ENCODE assay signal across 20 cellular contexts in the genomic region with DNA sequence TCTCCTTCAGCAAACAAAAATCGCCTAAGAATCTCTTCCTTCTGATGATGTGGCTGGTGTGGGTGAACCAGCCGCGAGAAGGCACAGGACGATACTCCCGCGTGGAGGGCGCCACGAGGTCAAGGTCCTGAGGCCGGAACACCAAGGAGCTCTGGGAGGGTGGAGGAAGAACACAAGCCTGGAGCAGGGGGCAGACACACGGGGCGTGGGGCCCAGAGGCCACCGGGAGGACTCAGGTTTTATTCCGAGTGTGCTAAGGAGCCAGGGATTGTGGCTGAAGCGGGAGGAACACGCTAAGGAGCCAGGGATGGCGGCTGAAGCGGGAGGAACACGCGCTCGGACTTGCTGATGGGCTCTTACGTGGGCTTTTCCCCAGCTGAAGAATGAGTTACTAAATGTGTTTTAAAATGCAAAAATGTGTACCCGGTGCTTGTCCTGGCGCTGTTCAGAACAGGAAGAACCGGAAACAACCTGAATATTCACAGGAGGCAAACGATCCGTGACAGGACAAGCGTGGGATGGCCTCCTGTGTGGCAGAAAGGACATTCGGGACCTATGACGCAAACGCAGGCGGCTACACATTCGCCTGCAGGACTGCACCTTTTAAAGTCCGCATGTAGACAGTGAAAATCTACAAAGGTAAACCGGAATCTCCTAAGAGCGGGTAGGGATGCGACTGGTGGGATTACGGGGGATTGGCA.
DNase-seq lines count a peak whose midpoint lies in the region; ATAC-seq and TF ChIP-seq lines count a peak whose summit lies in the region.
"Had no signal": no experiment of that assay in that cellular context is flagged by ENCODE, and none has a peak within 500 bp of the region (broad histone marks: within the 10 kb centered on the region; RNA-seq: fewer than 3 reads in every experiment).

No MANE protein-coding gene starts in this region.

- 0 out of 22 replicates have a peak, but pooled peaks cover 0 to under 1% (median 0%) of the 10 kb centered on the region in 11 experiments for H3K9me3 ChIP-seq in BLaER1 treated with 17β-estradiol and CSF1 and Interleukin-3, amounts not matched to agents 10 nM and 100 nM (replicated peaks in 1 of 11)
- H3K9me3 ChIP-seq in neural progenitor cell (ENCODE audit: low read depth) = no peaks in the 10 kb centered on the region

- H3K36me3 Mint-ChIP-seq in neural progenitor cell = peaks cover 16% of the 10 kb centered on the region
- H3K36me3 Mint-ChIP-seq: natural killer cell treated with Interleukin-12 subunit alpha and Interleukin-12 subunit beta and Interleukin-15 and Interleukin-18, amount 100 ng/mL, for 72 hours had no signal

- no peak overlapping the region for H3K4me3 ChIP-seq in BLaER1 treated with 17β-estradiol and CSF1 and Interleukin-3, amounts not matched to agents 10 nM and 100 nM
- H3K4me3 ChIP-seq in H7 (ENCODE audit: insufficient read depth, low read depth, low read length) (no peak overlapping the region), epithelial cell of proximal tubule (ENCODE audit: low read depth, low read length) (peak overlapping the region; percentile 38), neural progenitor cell (no peak overlapping the region)
- H3K4me3 ChIP-seq: smooth muscle cell had no signal

- no peak overlapping the region for H2AFZ ChIP-seq in neural progenitor cell (replicated peaks)

- H3K4me2 ChIP-seq in BLaER1 treated with 17β-estradiol and CSF1 and Interleukin-3, amounts not matched to agents 10 nM and 100 nM = peak overlapping the region in 9 of 11 experiments; percentile 27 to 87 (median 83); a peak in 17 of 22 replicates
- no peak overlapping the region for H3K4me2 ChIP-seq in neural progenitor cell
- H3K4me2 ChIP-seq: smooth muscle cell had no signal

- DNase-seq in H7 (peak; percentile 47), epithelial cell of proximal tubule (ENCODE audit: low read depth) (peak; percentile 70), neural progenitor cell (ENCODE audit: low spot score) (no peak), DMS153 treated with DMSO at 0.1 percent for 48 hours (lab: John Stamatoyannopoulos, UW; ENCODE audit: unreplicated experiment) (no peak), SHP77 treated with DMSO at 0.1 percent for 48 hours (lab: John Stamatoyannopoulos, UW) (no peak)
- DNase-seq: activated CD4-positive, alpha-beta T cell treated with anti-CD3 and anti-CD28 coated beads, Interleukin-2, amount 50 U/mL, for 48 hours; activated naive CD4-positive, alpha-beta T cell treated with Interleukin-2 at 50 U/mL for 16 hours; activated T-cell treated with anti-CD3 and anti-CD28 coated beads, Interleukin-2, amount 50 U/mL, for 1 hour; aorta; CD8-positive, alpha-beta memory T cell; mesenchymal stem cell; NCI-H82; SIG-M5; stimulated activated CD4-positive, alpha-beta T cell treated with anti-CD3 and anti-CD28 coated beads, Interleukin-4, amount 100 ng/mL, for 4 hours had no signal

- TF ChIP-seq CTCF in epithelial cell of proximal tubule (conservative IDR thresholded peaks at IDR 0.05; ENCODE audit: low read depth, low read length) (no peak), neural progenitor cell (IDR thresholded peaks at IDR 0.05) (no peak)

- peaks cover 0 to 79% (median 50%) of the 10 kb centered on the region in 11 experiments; a peak in 16 of 22 replicates for H4K20me1 ChIP-seq in BLaER1 treated with 17β-estradiol and CSF1 and Interleukin-3, amounts not matched to agents 10 nM and 100 nM
- H4K20me1 ChIP-seq in neural progenitor cell (ENCODE audit: low read depth) = no peaks in the 10 kb centered on the region

- peaks cover 5% of the 10 kb centered on the region for H3F3A ChIP-seq in neural progenitor cell (ENCODE audit: low read depth)

- 0 out of 22 replicates have a peak, but pooled peaks cover 0 to 4% (median 0%) of the 10 kb centered on the region in 11 experiments for H3K27me3 ChIP-seq in BLaER1 treated with 17β-estradiol and CSF1 and Interleukin-3, amounts not matched to agents 10 nM and 100 nM
- H3K27me3 ChIP-seq in H7 (ENCODE audit: control insufficient read depth, insufficient read depth, low read length) = no peaks in the 10 kb centered on the region
- H3K27me3 ChIP-seq in neural progenitor cell = no peaks in the 10 kb centered on the region

- no peak overlapping the region for H3K4me3 Mint-ChIP-seq in neural progenitor cell
- H3K4me3 Mint-ChIP-seq: CD8-positive, alpha-beta memory T cell; natural killer cell treated with Interleukin-12 subunit alpha and Interleukin-12 subunit beta and Interleukin-15 and Interleukin-18, amount 100 ng/mL, for 72 hours had no signal

- peak overlapping the region in 2 of 11 experiments; percentile 29 to 31; a peak in 4 of 22 replicates for H3K27ac ChIP-seq in BLaER1 treated with 17β-estradiol and CSF1 and Interleukin-3, amounts not matched to agents 10 nM and 100 nM
- H3K27ac ChIP-seq in neural progenitor cell = no peak overlapping the region

- peaks cover 60 to 99% (median 94%) of the 10 kb centered on the region in 10 experiments for H3K4me1 ChIP-seq in BLaER1 treated with 17β-estradiol and CSF1 and Interleukin-3, amounts not matched to agents 10 nM and 100 nM
- peaks cover 22% of the 10 kb centered on the region for H3K4me1 ChIP-seq in neural progenitor cell

- peak overlapping the region; percentile 94 for H3K27ac Mint-ChIP-seq in neural progenitor cell
- H3K27ac Mint-ChIP-seq: natural killer cell treated with Interleukin-12 subunit alpha and Interleukin-12 subunit beta and Interleukin-15 and Interleukin-18, amount 100 ng/mL, for 72 hours; progenitor cell of endocrine pancreas had no signal

- peaks cover under 1 to 24% (median 11%) of the 10 kb centered on the region in 11 experiments; a peak in 12 of 22 replicates for H3K36me3 ChIP-seq in BLaER1 treated with 17β-estradiol and CSF1 and Interleukin-3, amounts not matched to agents 10 nM and 100 nM
- H3K36me3 ChIP-seq in H7 (replicated peaks; ENCODE audit: control insufficient read depth, insufficient read depth, low read length) (peaks cover 3% of the 10 kb centered on the region), neural progenitor cell (no peaks in the 10 kb centered on the region)

- H3K9me3 Mint-ChIP-seq in neural progenitor cell = peaks cover 2% of the 10 kb centered on the region
- H3K9me3 Mint-ChIP-seq: CD8-positive, alpha-beta memory T cell; natural killer cell treated with Interleukin-12 subunit alpha and Interleukin-12 subunit beta and Interleukin-15 and Interleukin-18, amount 100 ng/mL, for 72 hours had no signal

- peaks cover 5% of the 10 kb centered on the region for H3K27me3 Mint-ChIP-seq in neural progenitor cell (ENCODE audit: insufficient read depth, low read depth)
- H3K27me3 Mint-ChIP-seq: CD8-positive, alpha-beta memory T cell; natural killer cell treated with Interleukin-12 subunit alpha and Interleukin-12 subunit beta and Interleukin-15 and Interleukin-18, amount 100 ng/mL, for 72 hours; progenitor cell of endocrine pancreas had no signal

- peaks cover 49% of the 10 kb centered on the region for H3K4me1 Mint-ChIP-seq in neural progenitor cell

- ATAC-seq in GM19351 (IDR thresholded peaks at IDR 0.05; ENCODE audit: unreplicated experiment) (no peak), HG03139 (IDR thresholded peaks at IDR 0.05; ENCODE audit: unreplicated experiment) (no peak)
- ATAC-seq: natural killer cell treated with Interleukin-12 subunit alpha and Interleukin-12 subunit beta and Interleukin-15 and Interleukin-18, amount 100 ng/mL, for 72 hours had no signal

- H3K9ac ChIP-seq in BLaER1 treated with 17β-estradiol and CSF1 and Interleukin-3, amounts not matched to agents 10 nM and 100 nM = peak overlapping the region in 4 of 11 experiments; percentile 17 to 35 (median 26); a peak in 4 of 22 replicates
- H3K9ac ChIP-seq in neural progenitor cell = no peak overlapping the region

- no peaks in the 10 kb centered on the region for H3K79me2 ChIP-seq in neural progenitor cell (ENCODE audit: low read depth)

Comparison
In these comparisons a context has a peak if more than half of its experiments do, and no peak if none do; other contexts are left out.
1. DNase-seq: peak in H7 (single experiment) and epithelial cell of proximal tubule (single experiment); none in neural progenitor cell (single experiment), DMS153 treated with DMSO at 0.1 percent for 48 hours (single experiment) and SHP77 treated with DMSO at 0.1 percent for 48 hours (single experiment).